Comparison of ENCODE assay signal across 8 cellular contexts in genomic region chr20:38034108-38034649, GRCh38. TPM values are rescaled to one million over a fixed set of nuclear protein-coding genes. Genes with fewer than 3 reads are reported as not detected.
DNase-seq lines count a peak whose midpoint lies in the region; ATAC-seq and TF ChIP-seq lines count a peak whose summit lies in the region.

No MANE protein-coding gene starts in this region.

- 12% methylated on average over 14 of the region's 14 CpGs for WGBS in hepatocyte (ENCODE audit: low lambda C conversion rate, missing lambda C conversion rate)
- WGBS in spleen, 5 donors, result 9 to 16% (median 13%) methylated on average over 14 of the region's 14 CpGs

- H3K27ac ChIP-seq in BLaER1 (peak overlapping the region; percentile 98), hepatocyte (peak overlapping the region; percentile 98), spleen (peak overlapping the region; percentile 93 to 98 (median 97))

- ATAC-seq in activated CD8-positive, alpha-beta T cell treated with anti-CD3 and anti-CD28 coated beads for 36 hours, result peak; percentile 6
- ATAC-seq in GM21717 (IDR thresholded peaks at IDR 0.05; ENCODE audit: unreplicated experiment), result no peak

- H3K9me3 Mint-ChIP-seq in activated CD8-positive, alpha-beta T cell treated with anti-CD3 and anti-CD28 coated beads for 36 hours, result no peaks in the 10 kb centered on the region

- H3K36me3 ChIP-seq in BLaER1 (peaks cover 21% of the 10 kb centered on the region), H7 (replicated peaks; ENCODE audit: control insufficient read depth, insufficient read depth, low read length) (peaks cover 3% of the 10 kb centered on the region), hepatocyte (replicated peaks; ENCODE audit: insufficient read depth, low read depth) (no peaks in the 10 kb centered on the region), spleen (peaks cover 0 to 23% (median 0%) of the 10 kb centered on the region in 6 donors)

- no peak for TF ChIP-seq CTCF in activated CD8-positive, alpha-beta T cell treated with anti-CD3 and anti-CD28 coated beads for 36 hours (IDR thresholded peaks at IDR 0.05)
- TF ChIP-seq CTCF in hepatocyte (IDR thresholded peaks at IDR 0.05; ENCODE audit: poor library complexity), result no peak
- no peak for TF ChIP-seq CTCF in spleen (IDR thresholded peaks at IDR 0.05 in 8 of 11, conservative IDR thresholded peaks at IDR 0.05 in 3 of 11)

- H4K20me1 ChIP-seq in BLaER1 (peaks cover 42% of the 10 kb centered on the region), hepatocyte (ENCODE audit: insufficient read depth, poor library complexity, severe bottlenecking) (peaks cover 3% of the 10 kb centered on the region)

- peaks cover 56% of the 10 kb centered on the region for H3K4me1 Mint-ChIP-seq in activated CD8-positive, alpha-beta T cell treated with anti-CD3 and anti-CD28 coated beads for 36 hours (ENCODE audit: low read depth)

- H3K79me2 ChIP-seq in hepatocyte, result peaks cover 93% of the 10 kb centered on the region

- H3K4me3 ChIP-seq in BLaER1 (peak overlapping the region; percentile 97), H7 (ENCODE audit: insufficient read depth, low read depth, low read length) (peak overlapping the region; percentile 78), hepatocyte (peak overlapping the region; percentile 78), spleen (peak overlapping the region; percentile 87 to 98 (median 96))

- H3K4me1 ChIP-seq in BLaER1 (peaks cover 61% of the 10 kb centered on the region), hepatocyte (ENCODE audit: insufficient read depth) (peaks cover 33% of the 10 kb centered on the region), spleen (peaks cover 34 to 91% (median 66%) of the 10 kb centered on the region in 6 donors)

- H3K27me3 ChIP-seq in BLaER1 (no peaks in the 10 kb centered on the region), H7 (ENCODE audit: control insufficient read depth, insufficient read depth, low read length) (no peaks in the 10 kb centered on the region), hepatocyte (no peaks in the 10 kb centered on the region), spleen (replicated peaks in 1 of 7) (no peaks in the 10 kb centered on the region)

- intact Hi-C loops in activated CD8-positive, alpha-beta T cell treated with anti-CD3 and anti-CD28 coated beads for 36 hours (cut with micrococcal nuclease), result no loop called here
- intact Hi-C loops in spleen (cut with DNase I; ENCODE audit: low total_unique reads), result no loop called here

- H3K36me3 Mint-ChIP-seq in activated CD8-positive, alpha-beta T cell treated with anti-CD3 and anti-CD28 coated beads for 36 hours (ENCODE audit: low read depth), result peaks cover 44% of the 10 kb centered on the region

- H3K9me3 ChIP-seq in BLaER1, result no peaks in the 10 kb centered on the region
- H3K9me3 ChIP-seq in hepatocyte (ENCODE audit: low read depth), result no peaks in the 10 kb centered on the region
- H3K9me3 ChIP-seq in spleen, result no peaks in the 10 kb centered on the region

- H3K27me3 Mint-ChIP-seq in activated CD8-positive, alpha-beta T cell treated with anti-CD3 and anti-CD28 coated beads for 36 hours, result no peaks in the 10 kb centered on the region

- peak overlapping the region; percentile 99 for H3K27ac Mint-ChIP-seq in activated CD8-positive, alpha-beta T cell treated with anti-CD3 and anti-CD28 coated beads for 36 hours

- peak overlapping the region; percentile 98 for H3K9ac ChIP-seq in BLaER1

- CTCF ChIA-PET in activated CD8-positive, alpha-beta T cell treated with anti-CD3 and anti-CD28 coated beads for 36 hours (lab: Charles Lee), result interaction anchor here (0.9 to 2.2 kb wide), 6 partner anchors 10 to 187 kb away, joined by 3 to 9 read pairs (median 4); no protein-coding TSS in a partner anchor

- POLR2A ChIA-PET in activated CD8-positive, alpha-beta T cell treated with anti-CD3 and anti-CD28 coated beads for 36 hours (lab: Charles Lee), result interaction anchor here (0.6 to 2.4 kb wide), 17 partner anchors 9 to 939 kb away, joined by 3 to 23 read pairs (median 5); partner anchors contain the start of gene RBL1

- peak overlapping the region; percentile 86 for H2AFZ ChIP-seq in hepatocyte

- peak overlapping the region; percentile 91 for H3K4me2 ChIP-seq in BLaER1
- H3K4me2 ChIP-seq in hepatocyte, result peak overlapping the region; percentile 88

- H3K9me2 ChIP-seq in hepatocyte (replicated peaks; ENCODE audit: insufficient read depth), result no peaks in the 10 kb centered on the region

- peak; percentile 17 for DNase-seq in H7
- no peak for DNase-seq in activated CD8-positive, alpha-beta T cell treated with anti-CD3 and anti-CD28 coated beads for 36 hours
- DNase-seq in hepatocyte (ENCODE audit: low spot score), result no peak
- DNase-seq in spleen, result no peak
- no peak for DNase-seq in NCI-H1048 (lab: John Stamatoyannopoulos, UW)
- DNase-seq in amygdala (lab: John Stamatoyannopoulos, UW), result no peak

- TF ChIP-seq POLR2A in spleen (IDR thresholded peaks at IDR 0.05), result no peak

- peak overlapping the region; percentile 88 for H3K4me3 Mint-ChIP-seq in activated CD8-positive, alpha-beta T cell treated with anti-CD3 and anti-CD28 coated beads for 36 hours

RNA-seq across cellular contexts. Expression of gene RPRD1B, which starts 0.6 kb away (rescaled TPM):
- 12.7 and 22.5 TPM in 2 replicates for total RNA-seq in H7 (2014; rRNA removed; shearing (Covaris generic))
- 10 to 100 TPM; 29.1 to 29.3 TPM for total RNA-seq in activated CD8-positive, alpha-beta T cell treated with anti-CD3 and anti-CD28 coated beads for 36 hours
- 26.8 and 28.0 TPM in 2 replicates for total RNA-seq in hepatocyte
- 16.5 and 18.5 TPM in 2 replicates for polyA plus RNA-seq in hepatocyte
- 10 to 100 TPM; 26.9 to 42.0 (median 35.5) TPM for total RNA-seq in spleen
- 10 to 100 TPM in 1 of 3 donors, 1 to 10 TPM in 2; 7.1 to 11.1 (median 7.9) TPM for polyA plus RNA-seq in spleen

RNA-seq across cellular contexts. Expression of gene TTI1, which starts 0.9 kb away (rescaled TPM):
- total RNA-seq in H7 (2014; rRNA removed; shearing (Covaris generic)), result 52.9 and 53.5 TPM in 2 replicates
- 10 to 100 TPM; 34.1 to 39.7 TPM for total RNA-seq in activated CD8-positive, alpha-beta T cell treated with anti-CD3 and anti-CD28 coated beads for 36 hours
- 15.1 and 15.7 TPM in 2 replicates for total RNA-seq in hepatocyte
- polyA plus RNA-seq in hepatocyte, result 12.6 and 15.1 TPM in 2 replicates
- 10 to 100 TPM; 17.7 to 25.2 (median 21.3) TPM for total RNA-seq in spleen
- polyA plus RNA-seq in spleen, result 1 to 10 TPM; 5.9 to 8.6 (median 6.5) TPM
